In the genomic region with DNA sequence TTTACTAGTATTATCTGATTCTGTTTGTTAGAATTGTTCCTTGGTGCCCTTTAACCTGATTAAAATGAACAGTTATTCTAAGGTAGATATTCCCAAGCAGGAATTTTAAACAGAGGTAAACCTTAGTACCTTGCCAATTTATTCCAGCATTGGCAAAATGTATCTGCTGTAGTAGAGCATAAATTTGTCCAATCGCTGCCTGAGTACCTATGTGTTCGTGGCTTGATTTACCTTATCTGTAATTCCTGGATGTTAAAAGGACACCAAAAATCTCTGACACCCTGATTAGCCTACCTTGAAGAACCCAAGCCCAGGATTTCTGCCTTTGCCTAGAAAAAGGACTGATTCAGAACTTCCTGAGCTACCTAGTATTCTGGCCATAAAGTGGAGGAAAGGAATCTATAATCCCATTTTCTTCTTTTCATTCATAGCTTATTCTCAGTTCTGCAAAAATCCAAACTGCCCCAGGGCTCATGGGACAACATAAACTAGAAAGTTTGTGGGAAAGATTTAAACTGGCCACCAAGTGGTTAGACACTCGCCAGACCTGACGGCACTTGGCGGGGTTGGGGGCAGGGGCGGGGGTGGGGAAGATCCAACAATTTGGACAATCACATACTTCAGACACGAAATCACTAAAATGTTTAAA, we compare ENCODE assay signal across 8 cellular contexts. TPM values are rescaled to one million over a fixed set of nuclear protein-coding genes. Genes with fewer than 3 reads are reported as not detected.
DNase-seq lines count a peak whose midpoint lies in the region; ATAC-seq and TF ChIP-seq lines count a peak whose summit lies in the region.

No MANE protein-coding gene starts in this region.

- ATAC-seq in heart left ventricle (peak in 2 of 4 donors; percentile 24 to 32), Right ventricle myocardium superior (ENCODE audit: poor library complexity) (no peak), GM21825 (IDR thresholded peaks at IDR 0.05; ENCODE audit: unreplicated experiment) (no peak)
- ATAC-seq in effector memory CD8-positive, alpha-beta T cell (replicated peaks): peak; percentile 18
- peak; percentile 25 for ATAC-seq in stimulated activated naive B cell treated with anti-CD40 and anti-IgM and Interleukin-4, amounts not matched to agents 10 μg/mL and 1 μg/mL and 100 μg/mL, for 72 hours (replicated peaks)

- TF ChIP-seq CTCF in heart left ventricle (IDR thresholded peaks at IDR 0.05): no peak

- H3K4me3 ChIP-seq in heart left ventricle: peak overlapping the region in 11 of 12 donors; percentile 1 to 54 (median 47)

- peaks cover 0 to 30% (median 0%) of the 10 kb centered on the region in 12 donors for H3K4me1 ChIP-seq in heart left ventricle

- peaks cover 11 to 16% (median 12%) of the 10 kb centered on the region in 3 donors for H3K4me1 Mint-ChIP-seq in IgD-negative memory B cell
- peaks cover 8 to 10% of the 10 kb centered on the region in 2 donors for H3K4me1 Mint-ChIP-seq in effector memory CD8-positive, alpha-beta T cell (ENCODE audit: low read depth in 2 of 2)
- H3K4me1 Mint-ChIP-seq in stimulated activated naive B cell treated with anti-CD40 and anti-IgM and Interleukin-4, amounts not matched to agents 10 μg/mL and 1 μg/mL and 100 μg/mL, for 72 hours: peaks cover 11 to 17% of the 10 kb centered on the region in 2 donors

- 66 to 78% (median 71%) methylated on average over 7 of the region's 7 CpGs for WGBS in heart left ventricle, 4 donors

- DNase-seq in heart left ventricle: no peak
- no peak for DNase-seq in Right ventricle myocardium superior
- DNase-seq in effector memory CD8-positive, alpha-beta T cell: no peak
- DNase-seq in stimulated activated naive B cell treated with anti-CD40 and anti-IgM and Interleukin-4, amounts not matched to agents 10 μg/mL and 1 μg/mL and 100 μg/mL, for 72 hours: no peak
- DNase-seq in RKO (ENCODE audit: low spot score): no peak
- no peak for DNase-seq in AG08396 (ENCODE audit: low spot score)

- H3K27ac Mint-ChIP-seq in IgD-negative memory B cell: peak overlapping the region; percentile 85 to 97 (median 93)
- peak overlapping the region; percentile 96 to 98 for H3K27ac Mint-ChIP-seq in effector memory CD8-positive, alpha-beta T cell
- H3K27ac Mint-ChIP-seq in stimulated activated naive B cell treated with anti-CD40 and anti-IgM and Interleukin-4, amounts not matched to agents 10 μg/mL and 1 μg/mL and 100 μg/mL, for 72 hours: peak overlapping the region; percentile 90

- peaks cover 0 to 9% (median 5%) of the 10 kb centered on the region in 3 donors for H3K9me3 Mint-ChIP-seq in IgD-negative memory B cell
- H3K9me3 Mint-ChIP-seq in effector memory CD8-positive, alpha-beta T cell: no peaks in the 10 kb centered on the region
- peaks cover under 1 to 2% of the 10 kb centered on the region in 2 donors for H3K9me3 Mint-ChIP-seq in stimulated activated naive B cell treated with anti-CD40 and anti-IgM and Interleukin-4, amounts not matched to agents 10 μg/mL and 1 μg/mL and 100 μg/mL, for 72 hours

- H3K27me3 ChIP-seq in heart left ventricle: no peaks in the 10 kb centered on the region

- H3K36me3 Mint-ChIP-seq in IgD-negative memory B cell: peaks cover 1% of the 10 kb centered on the region
- peaks cover 7% of the 10 kb centered on the region for H3K36me3 Mint-ChIP-seq in effector memory CD8-positive, alpha-beta T cell (ENCODE audit: insufficient read depth)
- H3K36me3 Mint-ChIP-seq in stimulated activated naive B cell treated with anti-CD40 and anti-IgM and Interleukin-4, amounts not matched to agents 10 μg/mL and 1 μg/mL and 100 μg/mL, for 72 hours: peaks cover 3 to 6% of the 10 kb centered on the region in 2 donors

- no peak for TF ChIP-seq POLR2A in heart left ventricle (IDR thresholded peaks at IDR 0.05)

- peak overlapping the region; percentile 24 to 93 (median 70) for H3K27ac ChIP-seq in heart left ventricle

- H3K4me3 Mint-ChIP-seq in IgD-negative memory B cell: peak overlapping the region; percentile 79 to 91 (median 86)
- peak overlapping the region; percentile 87 to 88 for H3K4me3 Mint-ChIP-seq in effector memory CD8-positive, alpha-beta T cell
- H3K4me3 Mint-ChIP-seq in stimulated activated naive B cell treated with anti-CD40 and anti-IgM and Interleukin-4, amounts not matched to agents 10 μg/mL and 1 μg/mL and 100 μg/mL, for 72 hours: peak overlapping the region; percentile 68 to 73

- intact Hi-C loops in heart left ventricle (cut with DNase I) (loop anchor here in 1 of 10 donors (5.0 kb wide), 1 partner anchor 49 kb away; no protein-coding TSS in a partner anchor), Right ventricle myocardium superior (cut with DNase I) (no loop called here)

- H3K27me3 Mint-ChIP-seq in IgD-negative memory B cell: peaks cover 2% of the 10 kb centered on the region
- H3K27me3 Mint-ChIP-seq in effector memory CD8-positive, alpha-beta T cell: no peaks in the 10 kb centered on the region
- H3K27me3 Mint-ChIP-seq in stimulated activated naive B cell treated with anti-CD40 and anti-IgM and Interleukin-4, amounts not matched to agents 10 μg/mL and 1 μg/mL and 100 μg/mL, for 72 hours: no peaks in the 10 kb centered on the region

- H3K36me3 ChIP-seq in heart left ventricle: no peaks in the 10 kb centered on the region

- H3K9me3 ChIP-seq in heart left ventricle: peaks cover 0 to 9% (median 4%) of the 10 kb centered on the region in 12 donors

RNA-seq across cellular contexts. Expression of a gene that starts 16.2 kb away (rescaled TPM):
- total RNA-seq in heart left ventricle (10 to 100 TPM; 11.2 to 27.5 (median 18.9) TPM), Right ventricle myocardium superior (16.1 TPM)
- polyA plus RNA-seq in heart left ventricle (10 to 100 TPM in 1 of 2 donors, 1 to 10 TPM in 1; 5.6 to 13.3 TPM), IgD-negative memory B cell (2.9 TPM)

Comparison
In these comparisons a context has a peak if more than half of its experiments do, and no peak if none do; other contexts are left out.
1. ATAC-seq: peak in effector memory CD8-positive, alpha-beta T cell (single experiment) and stimulated activated naive B cell treated with anti-CD40 and anti-IgM and Interleukin-4, amounts not matched to agents 10 μg/mL and 1 μg/mL and 100 μg/mL, for 72 hours (2 of 2); none in Right ventricle myocardium superior (single experiment) and GM21825 (single experiment).
2. Peak in every context shown above with its lines, with median percentiles within 50 percentile points of each other: H3K27ac Mint-ChIP-seq and H3K4me3 Mint-ChIP-seq.